In genomic region chr18:2587788-2588187, GRCh38 we compare ENCODE assay signal across 20 cellular contexts. TPM values are rescaled to one million over a fixed set of nuclear protein-coding genes. Genes with fewer than 3 reads are reported as not detected.
A peak's percentile ranks its signal among the peaks of the same experiment; 100 is the strongest.
DNase-seq lines count a peak whose midpoint lies in the region; ATAC-seq and TF ChIP-seq lines count a peak whose summit lies in the region.
"Had no signal": no experiment of that assay in that cellular context is flagged by ENCODE, and none has a peak within 500 bp of the region (broad histone marks: within the 10 kb centered on the region; RNA-seq: fewer than 3 reads in every experiment).

No MANE protein-coding gene starts in this region.

- no peaks in the 10 kb centered on the region for H3K36me3 ChIP-seq in mucosa of descending colon (ENCODE audit: low read depth)
- H3K36me3 ChIP-seq: esophagus muscularis mucosa, lower lobe of right lung, Peyer's patch, prostate gland, transverse colon had no signal

- H3K4me1 Mint-ChIP-seq in activated T-cell treated with anti-CD3 and anti-CD28 coated beads, Interleukin-2, amount 50 U/mL, for 4 hours (ENCODE audit: low read depth), result peaks cover 35% of the 10 kb centered on the region
- H3K4me1 Mint-ChIP-seq in activated naive CD8-positive, alpha-beta T cell treated with anti-CD3 and anti-CD28 coated beads for 36 hours, result peaks cover 36% of the 10 kb centered on the region
- H3K4me1 Mint-ChIP-seq in stimulated activated effector memory CD8-positive, alpha-beta T cell treated with anti-CD3 and anti-CD28 coated beads, Interleukin-12 subunit alpha, Interleukin-12 subunit beta, amount 100 ng/mL, for 72 hours, result peaks cover 18% of the 10 kb centered on the region

- H3K4me3 Mint-ChIP-seq in activated T-cell treated with anti-CD3 and anti-CD28 coated beads, Interleukin-2, amount 50 U/mL, for 4 hours, result peak overlapping the region; percentile 4
- peak overlapping the region; percentile 52 for H3K4me3 Mint-ChIP-seq in activated naive CD8-positive, alpha-beta T cell treated with anti-CD3 and anti-CD28 coated beads for 36 hours
- no peak overlapping the region for H3K4me3 Mint-ChIP-seq in stimulated activated effector memory CD8-positive, alpha-beta T cell treated with anti-CD3 and anti-CD28 coated beads, Interleukin-12 subunit alpha, Interleukin-12 subunit beta, amount 100 ng/mL, for 72 hours

- H3K36me3 Mint-ChIP-seq in activated T-cell treated with anti-CD3 and anti-CD28 coated beads, Interleukin-2, amount 50 U/mL, for 4 hours (ENCODE audit: insufficient read depth), result peaks cover 4% of the 10 kb centered on the region
- H3K36me3 Mint-ChIP-seq in activated naive CD8-positive, alpha-beta T cell treated with anti-CD3 and anti-CD28 coated beads for 36 hours, result peaks cover 66% of the 10 kb centered on the region
- peaks cover 66% of the 10 kb centered on the region for H3K36me3 Mint-ChIP-seq in stimulated activated effector memory CD8-positive, alpha-beta T cell treated with anti-CD3 and anti-CD28 coated beads, Interleukin-12 subunit alpha, Interleukin-12 subunit beta, amount 100 ng/mL, for 72 hours

- no peak for DNase-seq in activated T-cell treated with anti-CD3 and anti-CD28 coated beads, Interleukin-2, amount 50 U/mL, for 4 hours
- DNase-seq in activated T-cell treated with anti-CD3 and anti-CD28 coated beads for 4 hours (no peak), M059J (ENCODE audit: low read depth) (peak; percentile 24), mucosa of descending colon (no peak), HK-2 (ENCODE audit: unreplicated experiment) (no peak)
- DNase-seq in activated naive CD8-positive, alpha-beta T cell treated with anti-CD3 and anti-CD28 coated beads for 36 hours, result no peak
- no peak for DNase-seq in stimulated activated effector memory CD8-positive, alpha-beta T cell treated with anti-CD3 and anti-CD28 coated beads, Interleukin-12 subunit alpha, Interleukin-12 subunit beta, amount 100 ng/mL, for 72 hours (ENCODE audit: low spot score in 2 of 2)
- DNase-seq: heart right ventricle, KBM-7, lower lobe of right lung, NCI-H1092 treated with DMSO at 0.1 percent for 48 hours, NCI-H774, Peyer's patch, spleen, transverse colon had no signal

- H3K4me1 ChIP-seq in mucosa of descending colon (ENCODE audit: low read depth), result no peaks in the 10 kb centered on the region
- H3K4me1 ChIP-seq: esophagus muscularis mucosa, HAP-1, lower lobe of right lung, prostate gland had no signal

- H3K27me3 Mint-ChIP-seq in activated T-cell treated with anti-CD3 and anti-CD28 coated beads, Interleukin-2, amount 50 U/mL, for 4 hours (ENCODE audit: low read depth), result no peaks in the 10 kb centered on the region
- no peaks in the 10 kb centered on the region for H3K27me3 Mint-ChIP-seq in activated naive CD8-positive, alpha-beta T cell treated with anti-CD3 and anti-CD28 coated beads for 36 hours

- no peak overlapping the region for H3K4me3 ChIP-seq in mucosa of descending colon
- H3K4me3 ChIP-seq: cardiac muscle cell, esophagus muscularis mucosa, HAP-1, heart right ventricle, lower lobe of right lung, Peyer's patch, prostate gland, spleen, transverse colon had no signal

- H3K27ac Mint-ChIP-seq in activated naive CD8-positive, alpha-beta T cell treated with anti-CD3 and anti-CD28 coated beads for 36 hours, result peak overlapping the region; percentile 95
- H3K27ac Mint-ChIP-seq in stimulated activated effector memory CD8-positive, alpha-beta T cell treated with anti-CD3 and anti-CD28 coated beads, Interleukin-12 subunit alpha, Interleukin-12 subunit beta, amount 100 ng/mL, for 72 hours, result no peak overlapping the region

- TF ChIP-seq CTCF in mucosa of descending colon (IDR thresholded peaks at IDR 0.05), result no peak

- no peaks in the 10 kb centered on the region for H3K9me3 Mint-ChIP-seq in activated T-cell treated with anti-CD3 and anti-CD28 coated beads, Interleukin-2, amount 50 U/mL, for 4 hours
- H3K9me3 Mint-ChIP-seq in activated naive CD8-positive, alpha-beta T cell treated with anti-CD3 and anti-CD28 coated beads for 36 hours, result no peaks in the 10 kb centered on the region
- H3K9me3 Mint-ChIP-seq in stimulated activated effector memory CD8-positive, alpha-beta T cell treated with anti-CD3 and anti-CD28 coated beads, Interleukin-12 subunit alpha, Interleukin-12 subunit beta, amount 100 ng/mL, for 72 hours, result no peaks in the 10 kb centered on the region

- peak in 1 of 2 donors; percentile 42 for ATAC-seq in activated T-cell treated with anti-CD3 and anti-CD28 coated beads, Interleukin-2, amount 50 U/mL, for 4 hours
- ATAC-seq in stimulated activated effector memory CD8-positive, alpha-beta T cell treated with anti-CD3 and anti-CD28 coated beads, Interleukin-12 subunit alpha, Interleukin-12 subunit beta, amount 100 ng/mL, for 72 hours, result peak; percentile 58
- ATAC-seq in GM19351 (IDR thresholded peaks at IDR 0.05; ENCODE audit: unreplicated experiment) (no peak), mucosa of descending colon (no peak)
- ATAC-seq: heart right ventricle, lower lobe of right lung had no signal

- intact Hi-C loops in mucosa of descending colon (cut with DNase I, micrococcal nuclease), result no loop called here

- H3K9me3 ChIP-seq in mucosa of descending colon, result no peaks in the 10 kb centered on the region
- H3K9me3 ChIP-seq: esophagus muscularis mucosa, HAP-1, heart right ventricle, lower lobe of right lung, Peyer's patch, prostate gland, spleen, transverse colon had no signal

RNA-seq across cellular contexts. Expression of gene NDC80, which starts 16.4 kb away (rescaled TPM):
- total RNA-seq in activated T-cell treated with anti-CD3 and anti-CD28 coated beads, Interleukin-2, amount 50 U/mL, for 4 hours, result 1 to 10 TPM; 7.4 to 8.2 (median 7.4) TPM
- total RNA-seq in M059J (2014; rRNA removed; shearing (Covaris generic)), result 52.0 and 65.8 TPM in 2 replicates
- 10 to 100 TPM; 81.6 to 89.7 TPM for total RNA-seq in activated naive CD8-positive, alpha-beta T cell treated with anti-CD3 and anti-CD28 coated beads for 36 hours
- total RNA-seq in mucosa of descending colon, result 10 to 100 TPM in 1 of 3 donors, 1 to 10 TPM in 2; 1.5 to 11.6 (median 3.1) TPM

RNA-seq across cellular contexts. Expression of gene METTL4, which starts 16.5 kb away (rescaled TPM):
- 10 to 100 TPM; 14.0 to 17.5 (median 15.4) TPM for total RNA-seq in activated T-cell treated with anti-CD3 and anti-CD28 coated beads, Interleukin-2, amount 50 U/mL, for 4 hours
- total RNA-seq in M059J (2014; rRNA removed; shearing (Covaris generic)), result 7.9 and 11.7 TPM in 2 replicates
- 10 to 100 TPM; 20.4 to 22.2 TPM for total RNA-seq in activated naive CD8-positive, alpha-beta T cell treated with anti-CD3 and anti-CD28 coated beads for 36 hours
- total RNA-seq in mucosa of descending colon, result 10 to 100 TPM in 2 of 3 donors, 1 to 10 TPM in 1; 7.6 to 13.6 (median 10.6) TPM
